2 cellular contexts compared by ENCODE assay signal in genomic region chr5:1875843-1876671, GRCh38.
TF ChIP-seq lines count a peak whose summit lies in the region.

No MANE protein-coding gene starts in this region.

TF ChIP-seq in IMR-90, 13 proteins besides CTCF, POLR2A, EP300 and RAD21:
- TF ChIP-seq RFX5 (IDR thresholded peaks at IDR 0.05; ENCODE audit: low read depth, low read length) = no peak
- TF ChIP-seq SMC3 (IDR thresholded peaks at IDR 0.05; ENCODE audit: low read depth, low read length) = no peak
- no peak for TF ChIP-seq USF2 (IDR thresholded peaks at IDR 0.05; ENCODE audit: low read depth, low read length)
- no peak for TF ChIP-seq BHLHE40 (IDR thresholded peaks at IDR 0.05; ENCODE audit: low read depth, low read length)

TF ChIP-seq in H1, 55 proteins besides CTCF, POLR2A, EP300 and RAD21:
- TF ChIP-seq SAP30 (IDR thresholded peaks at IDR 0.05; ENCODE audit: insufficient read depth, insufficient replicate concordance, low read length) (peak; percentile 24), E2F6 (IDR thresholded peaks at IDR 0.05) (peak; percentile 29; the same call in 1 of the 2 replicates), EGR1 (IDR thresholded peaks at IDR 0.05; ENCODE audit: borderline replicate concordance, low read depth, low read length) (0 out of 2 replicates have a peak, but pooled peaks have one; percentile 5), EZH2 (IDR thresholded peaks at IDR 0.05; ENCODE audit: low read depth, low read length, severe bottlenecking) (peak; percentile 75), MAX (IDR thresholded peaks at IDR 0.05) (peak; percentile 57), SIRT6 (IDR thresholded peaks at IDR 0.05; ENCODE audit: low read length) (no peak), RFX5 (IDR thresholded peaks at IDR 0.05; ENCODE audit: borderline replicate concordance, low read depth, low read length) (no peak), SUZ12 (IDR thresholded peaks at IDR 0.05; ENCODE audit: low read length) (peak; percentile 84)
